1 cellular context compared by ENCODE assay signal in genomic region chr5:150208187-150209015, GRCh38.
TF ChIP-seq lines count a peak whose summit lies in the region.

No MANE protein-coding gene starts in this region.

TF ChIP-seq in SK-N-SH treated with all-trans-retinoic acid at 6 μM for 48 hours, 23 proteins besides CTCF, POLR2A, EP300 and RAD21 (continued from another document):
- TF ChIP-seq TSHZ2 (CRISPR knock-in tag; IDR thresholded peaks at IDR 0.05) (no peak), ARNTL (CRISPR knock-in tag; IDR thresholded peaks at IDR 0.05; ENCODE audit: borderline replicate concordance, low read depth) (no peak), ZNF8 (CRISPR knock-in tag; IDR thresholded peaks at IDR 0.05) (no peak)
